ENCODE assay signal across 9 cellular contexts in genomic region chr2:63053889-63054725, GRCh38. TPM values are rescaled to one million over a fixed set of nuclear protein-coding genes. Genes with fewer than 3 reads are reported as not detected.
A peak's percentile ranks its signal among the peaks of the same experiment; 100 is the strongest.
DNase-seq lines count a peak whose midpoint lies in the region; ATAC-seq and TF ChIP-seq lines count a peak whose summit lies in the region.
"Had no signal": no experiment of that assay in that cellular context is flagged by ENCODE, and none has a peak within 500 bp of the region (broad histone marks: within the 10 kb centered on the region; RNA-seq: fewer than 3 reads in every experiment).

No MANE protein-coding gene starts in this region.

- no peaks in the 10 kb centered on the region for H3K36me3 ChIP-seq in H7 (replicated peaks; ENCODE audit: control insufficient read depth, insufficient read depth, low read length)

- peak; percentile 12 for TF ChIP-seq CTCF in cardiac fibroblast (IDR thresholded peaks at IDR 0.05; ENCODE audit: low read depth, low read length)

- peaks cover 96% of the 10 kb centered on the region for H3K27me3 ChIP-seq in H7 (ENCODE audit: control insufficient read depth, insufficient read depth, low read length)

- peak overlapping the region; percentile 26 for H3K4me3 ChIP-seq in H7 (ENCODE audit: insufficient read depth, low read depth, low read length)
- H3K4me3 ChIP-seq in cardiac fibroblast (replicated peaks in 1 of 2; ENCODE audit: low read depth in 2 of 2, low read length in 2 of 2) = peak overlapping the region in 1 of 2 donors; percentile 22
- H3K4me3 ChIP-seq: lung had no signal

- DNase-seq in AG08396 (ENCODE audit: low spot score) = peak; percentile 25
- DNase-seq in H7 = peak; percentile 91
- DNase-seq in cardiac fibroblast (ENCODE audit: low read depth in 2 of 2) = no peak
- DNase-seq in mucosa of gallbladder (ENCODE audit: low spot score) = peak; percentile 16
- DNase-seq in RPMI8226 = no peak
- no peak for DNase-seq in NCI-H345 (lab: John Stamatoyannopoulos, UW)

- ATAC-seq in HG03039 (IDR thresholded peaks at IDR 0.05; ENCODE audit: unreplicated experiment) = no peak
- ATAC-seq in HG03460 (IDR thresholded peaks at IDR 0.05; ENCODE audit: unreplicated experiment) = no peak

RNA-seq across cellular contexts. Expression of gene OTX1, which starts 3.5 kb away (rescaled TPM):
- total RNA-seq in H7 (2014; rRNA removed; shearing (Covaris generic)) = 0.03 and 0.26 TPM in 2 replicates
- not detected for total RNA-seq in mucosa of gallbladder

Comparison
In these comparisons a context has a peak if more than half of its experiments do, and no peak if none do; other contexts are left out.
1. DNase-seq: peak in AG08396 (single experiment), H7 (single experiment) and mucosa of gallbladder (single experiment); none in cardiac fibroblast (0 of 2), RPMI8226 (single experiment) and NCI-H345 (single experiment).